In the genomic region with DNA sequence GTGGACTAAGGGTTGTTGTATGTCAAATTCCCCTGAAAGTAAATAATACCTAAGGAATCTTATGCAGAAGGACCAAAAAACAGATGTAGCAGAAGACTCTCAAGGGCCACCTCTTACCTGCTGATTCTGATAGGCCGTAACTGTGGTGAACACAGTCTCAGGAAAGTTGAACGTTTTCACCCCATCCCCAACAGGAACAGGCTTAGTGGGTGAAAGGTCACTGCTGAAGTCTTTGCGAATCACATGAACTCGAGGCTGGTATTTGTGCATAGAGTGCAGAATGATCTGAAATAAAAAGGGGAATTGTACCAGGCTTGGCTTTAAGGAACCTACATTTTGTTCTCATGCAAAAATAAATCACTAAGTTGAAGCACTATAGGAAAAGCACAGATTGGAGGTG, we compare ENCODE assay signal across 21 cellular contexts.
"Had no signal": no experiment of that assay in that cellular context is flagged by ENCODE, and none has a peak within 500 bp of the region (broad histone marks: within the 10 kb centered on the region; RNA-seq: fewer than 3 reads in every experiment).

No MANE protein-coding gene starts in this region.

- H3K9me3 ChIP-seq: SK-N-SH had no signal

- FAIRE-seq: HTR-8/SVneo, RCC 7860 had no signal

- H3K27ac ChIP-seq: HL-60, RWPE1 had no signal

- H3K9ac ChIP-seq: SK-N-SH had no signal

- DNase-seq: KBM-7, MV-4-11, NCI-H1048, NCI-H1105, NCI-H1436 treated with DMSO at 0.1 percent for 48 hours, NCI-H1694, NCI-H1930, NCI-H2081, NCI-H2171, NCI-H226, NCI-H446, NCI-H510A, NCI-H524 treated with DMSO at 0.1 percent for 48 hours, NCI-H69, NCI-H774, SHP77, SK-N-SH had no signal
